Comparison of ENCODE assay signal across 10 cellular contexts in genomic region chr15:63218114-63218808, GRCh38. TPM values are rescaled to one million over a fixed set of nuclear protein-coding genes. Genes with fewer than 3 reads are reported as not detected.
DNase-seq lines count a peak whose midpoint lies in the region; ATAC-seq, FAIRE-seq and TF ChIP-seq lines count a peak whose summit lies in the region.
"Had no signal": no experiment of that assay in that cellular context is flagged by ENCODE, and none has a peak within 500 bp of the region (broad histone marks: within the 10 kb centered on the region; RNA-seq: fewer than 3 reads in every experiment).

No MANE protein-coding gene starts in this region.

- FAIRE-seq in keratinocyte (lab: Jason Lieb, UNC) = peak; percentile 59

- dilution Hi-C loops in keratinocyte (cut with MboI; ENCODE audit: extremely low pct_ligation_motif_present, low sequenced_read_pairs) = no loop called here

- H3K4me3 ChIP-seq in brain microvascular endothelial cell (ENCODE audit: low read depth, low read length) (no peak overlapping the region), keratinocyte (ENCODE audit: control insufficient read depth in 2 of 3, extremely low read depth in 1 of 3, insufficient read depth in 2 of 3, low read depth in 1 of 3, low read length in 3 of 3) (peak overlapping the region in 1 of 3 experiments; percentile 20), upper lobe of left lung (no peak overlapping the region), ovary (no peak overlapping the region)

- no peak overlapping the region for H3K4me3 Mint-ChIP-seq in activated T-cell treated with anti-CD3 and anti-CD28 coated beads, Interleukin-2, amount 50 U/mL, for 24 hours
- H3K4me3 Mint-ChIP-seq: B cell had no signal

- H3K9me1 ChIP-seq in keratinocyte (ENCODE audit: control insufficient read depth, extremely low read depth, insufficient read depth, low read length) = no peaks in the 10 kb centered on the region

- H3K27me3 Mint-ChIP-seq in activated T-cell treated with anti-CD3 and anti-CD28 coated beads, Interleukin-2, amount 50 U/mL, for 24 hours = no peaks in the 10 kb centered on the region
- H3K27me3 Mint-ChIP-seq: B cell had no signal

- H3K9ac ChIP-seq in keratinocyte (ENCODE audit: control insufficient read depth, extremely low read depth, insufficient read depth, low read length) = no peak overlapping the region

- H3K79me2 ChIP-seq in keratinocyte (ENCODE audit: control insufficient read depth, insufficient read depth, low read length) = peaks cover 10% of the 10 kb centered on the region

- TF ChIP-seq CTCF in brain microvascular endothelial cell (IDR thresholded peaks at IDR 0.05; ENCODE audit: low read depth, low read length, missing control alignments) (no peak), keratinocyte (optimal IDR thresholded peaks at IDR 0.05 in 1 of 3, IDR thresholded peaks at IDR 0.05 in 1 of 3, conservative IDR thresholded peaks at IDR 0.05 in 1 of 3; ENCODE audit: extremely low read depth in 1 of 3, insufficient read depth in 2 of 3, low read length in 3 of 3) (no peak), upper lobe of left lung (IDR thresholded peaks at IDR 0.05) (no peak), ovary (IDR thresholded peaks at IDR 0.05) (no peak)

- H3K27ac Mint-ChIP-seq in activated T-cell treated with anti-CD3 and anti-CD28 coated beads, Interleukin-2, amount 50 U/mL, for 24 hours = peak overlapping the region; percentile 55
- H3K27ac Mint-ChIP-seq: B cell had no signal

- H3K4me2 ChIP-seq in keratinocyte (ENCODE audit: control insufficient read depth, extremely low read depth, insufficient read depth, low read depth, low read length) = peak overlapping the region; percentile 36

- peak in 1 of 2 donors; percentile 87 for ATAC-seq in upper lobe of left lung (ENCODE audit: low FRiP score in 2 of 2)
- no peak for ATAC-seq in GM19324 (IDR thresholded peaks at IDR 0.05; ENCODE audit: low FRiP score, unreplicated experiment)

- DNase-seq in activated T-cell treated with anti-CD3 and anti-CD28 coated beads, Interleukin-2, amount 50 U/mL, for 24 hours = no peak
- no peak for DNase-seq in activated T-cell treated with anti-CD3 and anti-CD28 coated beads, Interleukin-2, amount 50 U/mL, for 48 hours
- DNase-seq in brain microvascular endothelial cell (peak; percentile 65), keratinocyte (ENCODE audit: low read depth, low spot score) (no peak), upper lobe of left lung (no peak), posterior vena cava (ENCODE audit: low spot score) (no peak), ovary (no peak)
- DNase-seq: occipital lobe had no signal

- peak in 1 of 4 donors; percentile 6 for TF ChIP-seq EP300 in upper lobe of left lung (IDR thresholded peaks at IDR 0.05)
- no peak for TF ChIP-seq EP300 in ovary (IDR thresholded peaks at IDR 0.05)

- TF ChIP-seq POLR2A in upper lobe of left lung (IDR thresholded peaks at IDR 0.05) (no peak), ovary (IDR thresholded peaks at IDR 0.05) (no peak)

- peak overlapping the region; percentile 75 for H3K27ac ChIP-seq in brain microvascular endothelial cell
- peak overlapping the region; percentile 13 for H3K27ac ChIP-seq in keratinocyte (ENCODE audit: control insufficient read depth, insufficient read depth, low read length)
- peak overlapping the region; percentile 4 to 8 (median 6) for H3K27ac ChIP-seq in upper lobe of left lung
- H3K27ac ChIP-seq in ovary = no peak overlapping the region

- H3K9me3 ChIP-seq in keratinocyte (ENCODE audit: control insufficient read depth, low read depth, low read length) = no peaks in the 10 kb centered on the region
- H3K9me3 ChIP-seq in upper lobe of left lung = no peaks in the 10 kb centered on the region
- H3K9me3 ChIP-seq in ovary = no peaks in the 10 kb centered on the region

- H2AFZ ChIP-seq in keratinocyte (ENCODE audit: control insufficient read depth, low read length) = no peak overlapping the region

- H3K4me1 Mint-ChIP-seq in activated T-cell treated with anti-CD3 and anti-CD28 coated beads, Interleukin-2, amount 50 U/mL, for 24 hours (ENCODE audit: low read depth) = peaks cover 79% of the 10 kb centered on the region

- H3K36me3 Mint-ChIP-seq in activated T-cell treated with anti-CD3 and anti-CD28 coated beads, Interleukin-2, amount 50 U/mL, for 24 hours (ENCODE audit: low read depth) = peaks cover 80% of the 10 kb centered on the region

- 61 to 62% methylated on average over 5 of the region's 5 CpGs for WGBS in upper lobe of left lung, 2 donors
- WGBS in ovary, 3 donors = 26 to 31% (median 27%) methylated on average over 5 of the region's 5 CpGs

- H3K4me1 ChIP-seq in keratinocyte (ENCODE audit: control insufficient read depth, extremely low read depth, insufficient read depth, low read length) (peaks cover 20% of the 10 kb centered on the region), upper lobe of left lung (peaks cover 26 to 43% (median 41%) of the 10 kb centered on the region in 4 donors), ovary (ENCODE audit: insufficient read depth) (peaks cover 9% of the 10 kb centered on the region)

- no peaks in the 10 kb centered on the region for H3K9me3 Mint-ChIP-seq in activated T-cell treated with anti-CD3 and anti-CD28 coated beads, Interleukin-2, amount 50 U/mL, for 24 hours

- in situ Hi-C loops in brain microvascular endothelial cell (cut with HindIII; ENCODE audit: low pct_ligation_motif_present, low sequenced_read_pairs) = no loop called here

- intact Hi-C loops in posterior vena cava (cut with DNase I) = no loop called here
- intact Hi-C loops in ovary (cut with DNase I) = no loop called here

- H4K20me1 ChIP-seq in keratinocyte (ENCODE audit: control insufficient read depth, extremely low read depth, insufficient read depth, low read length) = no peaks in the 10 kb centered on the region

- H3K36me3 ChIP-seq in brain microvascular endothelial cell (replicated peaks) (no peaks in the 10 kb centered on the region), keratinocyte (ENCODE audit: control insufficient read depth in 2 of 2, extremely low read depth in 1 of 2, insufficient read depth in 2 of 2, low read length in 2 of 2) (peaks cover 0 to under 1% of the 10 kb centered on the region in 2 experiments), upper lobe of left lung (peaks cover 0 to 8% (median 0%) of the 10 kb centered on the region in 4 donors), ovary (no peaks in the 10 kb centered on the region)

- H3K27me3 ChIP-seq in brain microvascular endothelial cell (replicated peaks) (no peaks in the 10 kb centered on the region), keratinocyte (ENCODE audit: control insufficient read depth, extremely low read depth, insufficient read depth, low read length) (no peaks in the 10 kb centered on the region), upper lobe of left lung (no peaks in the 10 kb centered on the region), ovary (no peaks in the 10 kb centered on the region)

RNA-seq across cellular contexts. Expression of gene RAB8B, which starts 28.9 kb away (rescaled TPM):
- polyA plus RNA-seq in keratinocyte = 26.4 to 34.6 TPM (median 31.2 TPM) in 3 replicates
- 53.6 TPM for polyA plus RNA-seq in keratinocyte (2011; ENCODE audit: low read depth)
- polyA plus RNA-seq in keratinocyte (2011; cell fraction: cytosol; rRNA removed) = 42.9 and 50.0 TPM in 2 replicates
- 27.8 and 33.4 TPM in 2 replicates for polyA plus RNA-seq in keratinocyte (2011; cell fraction: nucleus; rRNA removed)
- 22.4 and 27.3 TPM in 2 replicates for polyA plus RNA-seq in keratinocyte (2012; ENCODE audit: low replicate concordance)
- polyA minus RNA-seq in keratinocyte = 6.6 to 27.2 TPM (median 24.0 TPM) in 3 replicates
- polyA minus RNA-seq in keratinocyte (2011; cell fraction: cytosol; rRNA and poly(A)+ RNA removed) = 77.3 TPM
- 18.4 and 30.9 TPM in 2 replicates for polyA minus RNA-seq in keratinocyte (2011; cell fraction: nucleus; rRNA and poly(A)+ RNA removed)
- total RNA-seq in upper lobe of left lung = 10 to 100 TPM; 10.2 to 54.8 (median 39.2) TPM
- total RNA-seq in posterior vena cava = 10 to 100 TPM; 46.8 to 51.8 TPM
- total RNA-seq in ovary = 10 to 100 TPM; 23.1 to 58.0 (median 48.5) TPM
- 10 to 100 TPM; 18.5 to 40.0 TPM for polyA plus RNA-seq in ovary

RNA-seq across cellular contexts. Expression of gene APH1B, which starts 59.1 kb away (rescaled TPM):
- polyA plus RNA-seq in keratinocyte (4.6 to 7.7 TPM (median 7.0 TPM) in 3 replicates), ovary (10 to 100 TPM in 1 of 2 donors, 1 to 10 TPM in 1; 9.1 to 20.0 TPM)
- polyA plus RNA-seq in keratinocyte (2011; ENCODE audit: low read depth) = 1.4 TPM
- polyA plus RNA-seq in keratinocyte (2011; cell fraction: cytosol; rRNA removed) = 3.8 and 6.4 TPM in 2 replicates
- polyA plus RNA-seq in keratinocyte (2011; cell fraction: nucleus; rRNA removed) = 11.2 and 11.8 TPM in 2 replicates
- polyA plus RNA-seq in keratinocyte (2012; ENCODE audit: low replicate concordance) = 3.7 and 5.2 TPM in 2 replicates
- polyA minus RNA-seq in keratinocyte = 4.9 to 9.7 TPM (median 8.8 TPM) in 3 replicates
- polyA minus RNA-seq in keratinocyte (2011; cell fraction: cytosol; rRNA and poly(A)+ RNA removed) = 3.5 TPM
- 9.9 and 14.8 TPM in 2 replicates for polyA minus RNA-seq in keratinocyte (2011; cell fraction: nucleus; rRNA and poly(A)+ RNA removed)
- total RNA-seq in upper lobe of left lung (10 to 100 TPM in 4 of 6 donors, 1 to 10 TPM in 2; 4.9 to 28.9 (median 12.4) TPM), posterior vena cava (10 to 100 TPM; 20.9 to 21.2 TPM), ovary (10 to 100 TPM; 13.2 to 25.2 (median 22.6) TPM)

Comparison
In these comparisons a context has a peak if more than half of its experiments do, and no peak if none do; other contexts are left out.
1. H3K27ac ChIP-seq: peak in brain microvascular endothelial cell (single experiment), keratinocyte (single experiment) and upper lobe of left lung (4 of 4); none in ovary (0 of 2).